ENCODE assay signal across 24 cellular contexts in the genomic region with DNA sequence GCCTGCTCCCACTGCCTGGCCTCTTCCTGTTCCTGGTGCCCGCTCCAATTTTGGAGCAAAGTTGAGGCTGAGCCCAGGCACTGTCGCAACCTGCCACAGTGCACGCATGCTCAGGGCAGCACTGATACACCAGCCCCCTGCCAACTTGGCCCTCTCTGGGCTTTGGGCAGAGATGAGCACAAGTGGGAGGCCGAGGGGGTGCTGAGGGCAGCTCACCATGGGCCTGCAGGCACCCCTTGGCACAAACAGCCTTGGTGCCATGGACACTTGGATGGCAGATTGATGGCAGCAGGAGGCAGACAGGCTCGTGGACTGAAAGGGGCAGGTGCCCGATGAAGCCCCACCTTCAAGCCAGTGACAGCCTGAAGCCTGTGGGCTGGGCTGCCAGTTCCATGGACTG.
"Had no signal": no experiment of that assay in that cellular context is flagged by ENCODE, and none has a peak within 500 bp of the region (broad histone marks: within the 10 kb centered on the region; RNA-seq: fewer than 3 reads in every experiment).

No MANE protein-coding gene starts in this region.

- DNase-seq: activated CD4-positive, alpha-beta memory T cell treated with anti-CD3 and anti-CD28 coated beads for 36 hours; activated CD4-positive, alpha-beta T cell treated with anti-CD3 and anti-CD28 coated beads, Interleukin-2, amount 10 ng/mL, durations not matched to agents 24 days and 14 days; activated CD4-positive, CD25-positive, alpha-beta regulatory T cell treated with anti-CD3 and anti-CD28 coated beads, Interleukin-2, amount 50 U/mL, for 72 hours; activated T-cell treated with anti-CD3 and anti-CD28 coated beads, Interleukin-2, amount 50 U/mL, for 48 hours; central memory CD4-positive, alpha-beta T cell; effector CD8-positive, alpha-beta T cell; esophagus squamous epithelium; foreskin melanocyte; glutamatergic neuron; left lung; naive thymus-derived CD4-positive, alpha-beta T cell; nucleus accumbens; spleen; stimulated activated naive CD4-positive, alpha-beta T cell; T-helper 17 cell; T1000; testis; transverse colon had no signal

- H3K36me3 ChIP-seq: breast epithelium, left lung, transverse colon had no signal

- H3K27me3 ChIP-seq: breast epithelium, esophagus squamous epithelium, left lung, spleen, testis, transverse colon had no signal

- H3K4me1 ChIP-seq: breast epithelium, testis had no signal

- FAIRE-seq: colon, endometrium, islet of Langerhans, urothelium cell line had no signal

- H3K27ac ChIP-seq: epithelial cell of prostate, esophagus squamous epithelium, left lung, spleen, testis, transverse colon had no signal

- H3K9me3 ChIP-seq: breast epithelium, esophagus squamous epithelium, left lung, spleen, testis, transverse colon had no signal

- ATAC-seq: left lung; naive thymus-derived CD4-positive, alpha-beta T cell; T-helper 17 cell had no signal

- H3K4me3 ChIP-seq: breast epithelium, esophagus squamous epithelium, left lung, spleen, testis, transverse colon had no signal
